In the genomic region with DNA sequence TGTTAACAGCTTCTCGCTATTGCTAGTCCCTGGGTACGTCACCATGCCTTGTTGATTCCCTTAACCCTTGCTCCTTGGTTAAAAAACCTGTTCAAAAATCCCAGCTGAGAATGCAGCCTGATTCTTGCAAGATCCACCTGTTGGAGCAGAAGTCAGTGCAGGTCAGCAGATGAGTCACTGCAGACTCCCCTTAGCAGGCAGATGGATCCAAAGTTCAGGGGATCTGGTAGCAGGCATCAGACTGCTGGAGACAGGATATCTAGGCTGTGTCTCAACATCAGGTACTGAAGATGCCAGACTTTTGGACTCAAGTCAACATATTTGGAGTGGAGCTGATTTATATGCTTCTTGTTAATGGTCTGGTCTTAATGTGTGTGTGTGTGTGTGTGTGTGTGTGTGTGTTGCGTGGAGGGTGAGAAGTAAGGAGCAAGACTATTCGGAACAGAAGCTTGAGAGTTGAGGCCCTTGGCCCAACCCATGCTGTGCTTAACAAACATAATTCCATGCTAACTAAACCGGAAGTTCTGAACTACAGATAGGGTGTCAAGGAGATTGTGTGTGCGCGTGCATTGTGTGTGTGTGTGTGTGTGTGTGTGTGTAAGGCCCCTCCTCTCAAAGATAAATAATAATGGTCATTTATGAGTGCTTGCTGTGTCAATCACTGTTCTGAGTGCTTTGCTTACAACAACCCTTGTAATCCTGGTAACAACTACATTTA, we compare ENCODE assay signal across 13 cellular contexts. TPM values are rescaled to one million over a fixed set of nuclear protein-coding genes. Genes with fewer than 3 reads are reported as not detected.
A peak's percentile ranks its signal among the peaks of the same experiment; 100 is the strongest.
DNase-seq lines count a peak whose midpoint lies in the region; TF ChIP-seq lines count a peak whose summit lies in the region.
"Had no signal": no experiment of that assay in that cellular context is flagged by ENCODE, and none has a peak within 500 bp of the region (broad histone marks: within the 10 kb centered on the region; RNA-seq: fewer than 3 reads in every experiment).

No MANE protein-coding gene starts in this region.

- peak overlapping the region; percentile 66 for H3K4me3 ChIP-seq in OCI-LY1 (ENCODE audit: low read depth, low read length, poor library complexity, severe bottlenecking)
- H3K4me3 ChIP-seq in endodermal cell (ENCODE audit: low read length) = peak overlapping the region; percentile 86
- peak overlapping the region; percentile 80 for H3K4me3 ChIP-seq in rectal smooth muscle tissue (ENCODE audit: low read length)
- H3K4me3 ChIP-seq in esophagus muscularis mucosa = no peak overlapping the region
- H3K4me3 ChIP-seq in BE2C (ENCODE audit: low read depth, low read length) = no peak overlapping the region

- H3K27me3 Mint-ChIP-seq in endodermal cell (ENCODE audit: insufficient read depth) = peaks cover 25% of the 10 kb centered on the region

- intact Hi-C loops in esophagus muscularis mucosa (cut with DNase I) = no loop called here

- WGBS in endodermal cell (ENCODE audit: insufficient coverage in 1 of 2, insufficient read length in 1 of 2), 2 experiments = 78 to 82% methylated on average over 2 to 7 of the region's 7 CpGs
- WGBS in esophagus muscularis mucosa = 91% methylated on average over 7 of the region's 7 CpGs

- TF ChIP-seq CTCF in OCI-LY1 (IDR thresholded peaks at IDR 0.05; ENCODE audit: low read length) (no peak), endodermal cell (conservative IDR thresholded peaks at IDR 0.05) (no peak), esophagus muscularis mucosa (IDR thresholded peaks at IDR 0.05) (no peak), BE2C (IDR thresholded peaks at IDR 0.05; ENCODE audit: low read depth, low read length) (no peak)

- H2AFZ ChIP-seq in OCI-LY1 (ENCODE audit: low read length) = no peak overlapping the region

- H3K4me1 ChIP-seq in OCI-LY1 (ENCODE audit: insufficient read depth, low read length, severe bottlenecking) (peaks cover 36% of the 10 kb centered on the region), endodermal cell (ENCODE audit: control insufficient read depth, insufficient read depth, low read length) (peaks cover 4% of the 10 kb centered on the region), rectal smooth muscle tissue (ENCODE audit: control insufficient read depth, insufficient read depth, low read length) (peaks cover 2% of the 10 kb centered on the region), esophagus muscularis mucosa (peaks cover 16 to 23% (median 19%) of the 10 kb centered on the region in 4 donors), BE2C (no peaks in the 10 kb centered on the region)

- H3K9me3 ChIP-seq in OCI-LY1 (ENCODE audit: low read length) = no peaks in the 10 kb centered on the region
- no peaks in the 10 kb centered on the region for H3K9me3 ChIP-seq in endodermal cell (ENCODE audit: control insufficient read depth, low read length)
- no peaks in the 10 kb centered on the region for H3K9me3 ChIP-seq in esophagus muscularis mucosa
- H3K9me3 ChIP-seq in BE2C = no peaks in the 10 kb centered on the region
- H3K9me3 ChIP-seq: upper lobe of right lung had no signal

- H3K4me3 Mint-ChIP-seq in endodermal cell = peak overlapping the region; percentile 72

- H3K4me1 Mint-ChIP-seq in endodermal cell = peaks cover 30% of the 10 kb centered on the region

- H3K27me3 ChIP-seq in OCI-LY1 (ENCODE audit: insufficient read depth, low read length) (no peaks in the 10 kb centered on the region), endodermal cell (ENCODE audit: control insufficient read depth, insufficient read depth, low read length, poor library complexity, severe bottlenecking) (no peaks in the 10 kb centered on the region), rectal smooth muscle tissue (ENCODE audit: control insufficient read depth, insufficient read depth, low read length) (no peaks in the 10 kb centered on the region), esophagus muscularis mucosa (no peaks in the 10 kb centered on the region), BE2C (no peaks in the 10 kb centered on the region)
- H3K27me3 ChIP-seq: upper lobe of right lung had no signal

- no peak overlapping the region for H3K27ac ChIP-seq in OCI-LY1 (ENCODE audit: low read depth, low read length, poor library complexity, severe bottlenecking)
- H3K27ac ChIP-seq in endodermal cell (ENCODE audit: low read depth, low read length) = no peak overlapping the region
- no peak overlapping the region for H3K27ac ChIP-seq in rectal smooth muscle tissue (ENCODE audit: low read depth, low read length)
- H3K27ac ChIP-seq in esophagus muscularis mucosa (replicated peaks in 1 of 4) = no peak overlapping the region

- H3K27ac Mint-ChIP-seq in endodermal cell = no peak overlapping the region

- no peaks in the 10 kb centered on the region for H3F3A ChIP-seq in OCI-LY1 (ENCODE audit: insufficient read depth, low read length)

- no peaks in the 10 kb centered on the region for H3K36me3 ChIP-seq in OCI-LY1 (ENCODE audit: insufficient read depth, low read length)
- no peaks in the 10 kb centered on the region for H3K36me3 ChIP-seq in endodermal cell (ENCODE audit: control insufficient read depth, insufficient read depth, low read length)
- no peaks in the 10 kb centered on the region for H3K36me3 ChIP-seq in rectal smooth muscle tissue (ENCODE audit: control insufficient read depth, insufficient read depth, low read length)
- no peaks in the 10 kb centered on the region for H3K36me3 ChIP-seq in esophagus muscularis mucosa
- no peaks in the 10 kb centered on the region for H3K36me3 ChIP-seq in BE2C
- H3K36me3 ChIP-seq: upper lobe of right lung had no signal

- TF ChIP-seq EP300 in esophagus muscularis mucosa (IDR thresholded peaks at IDR 0.05) = no peak

- H3K9ac ChIP-seq in OCI-LY1 (ENCODE audit: low read length) = no peak overlapping the region; the same call in 1 of the 2 replicates
- no peak overlapping the region for H3K9ac ChIP-seq in endodermal cell (ENCODE audit: extremely low read depth, low read length, poor library complexity, severe bottlenecking)
- no peak overlapping the region for H3K9ac ChIP-seq in rectal smooth muscle tissue (ENCODE audit: low read length)

- no peaks in the 10 kb centered on the region for H4K20me1 ChIP-seq in OCI-LY1 (ENCODE audit: insufficient read depth, low read length)

- H3K9me2 ChIP-seq in OCI-LY1 (ENCODE audit: low read depth, low read length) = no peaks in the 10 kb centered on the region

- no peaks in the 10 kb centered on the region for H3K79me2 ChIP-seq in OCI-LY1 (ENCODE audit: insufficient read depth, low read length)

- DNase-seq in SHP77 treated with DMSO at 0.1 percent for 48 hours (lab: John Stamatoyannopoulos, UW) = peak; percentile 29
- DNase-seq in SHP77 (lab: John Stamatoyannopoulos, UW) = no peak
- no peak for DNase-seq in endodermal cell
- no peak for DNase-seq in esophagus muscularis mucosa (ENCODE audit: extremely low spot score)
- no peak for DNase-seq in BE2C
- no peak for DNase-seq in occipital lobe (lab: John Stamatoyannopoulos, UW)
- DNase-seq: NCI-H2107, T1000, upper lobe of right lung had no signal

- peak overlapping the region; percentile 73 for H3K4me2 ChIP-seq in OCI-LY1 (ENCODE audit: low read length)

- no peaks in the 10 kb centered on the region for H3K36me3 Mint-ChIP-seq in endodermal cell (ENCODE audit: low read depth)

- no peak for TF ChIP-seq POLR2A in esophagus muscularis mucosa (IDR thresholded peaks at IDR 0.05; ENCODE audit: low read depth)

- no peaks in the 10 kb centered on the region for H3K9me3 Mint-ChIP-seq in endodermal cell

RNA-seq across cellular contexts. Expression of a gene that starts 1.1 kb away (rescaled TPM):
- total RNA-seq in endodermal cell = 1 to 10 TPM; 5.2 to 6.7 TPM
- 9.5 TPM for polyA plus RNA-seq in endodermal cell (2013, experiment 1 of 2)
- polyA plus RNA-seq in endodermal cell (2013, experiment 2 of 2) = 7.5 TPM
- 1 to 10 TPM; 1.7 to 3.3 (median 2.6) TPM for total RNA-seq in esophagus muscularis mucosa
- 0.42 TPM for polyA plus RNA-seq in BE2C (2012; ENCODE audit: insufficient read depth, insufficient read length, low read depth)
- total RNA-seq in occipital lobe = 0.31 TPM

RNA-seq across cellular contexts. Expression of a gene that starts 47.9 kb away (rescaled TPM):
- total RNA-seq in endodermal cell (not detected), esophagus muscularis mucosa (under 1 TPM in 1 of 4 donors, not detected in 3; 0.33 TPM), occipital lobe (not detected)
- not detected for polyA plus RNA-seq in endodermal cell (2013, experiment 1 of 2)
- not detected for polyA plus RNA-seq in endodermal cell (2013, experiment 2 of 2)
- polyA plus RNA-seq in BE2C (2012; ENCODE audit: insufficient read depth, insufficient read length, low read depth) = 1.2 TPM
- total RNA-seq: lung microvascular endothelial cell had no signal

RNA-seq across cellular contexts. Expression of a gene that starts 50.6 kb away (rescaled TPM):
- total RNA-seq in endodermal cell (not detected), esophagus muscularis mucosa (not detected), occipital lobe (0.47 TPM)
- 0.28 TPM for polyA plus RNA-seq in endodermal cell (2013, experiment 1 of 2)
- 0.17 TPM for polyA plus RNA-seq in endodermal cell (2013, experiment 2 of 2)
- not detected for polyA plus RNA-seq in BE2C (2012; ENCODE audit: insufficient read depth, insufficient read length, low read depth)
- total RNA-seq: GM12878, lung microvascular endothelial cell had no signal

Comparison
In these comparisons a context has a peak if more than half of its experiments do, and no peak if none do; other contexts are left out.
1. H3K4me3 ChIP-seq: peak in OCI-LY1 (single experiment), endodermal cell (single experiment) and rectal smooth muscle tissue (single experiment); none in esophagus muscularis mucosa (0 of 4) and BE2C (single experiment).